Comparison of ENCODE assay signal across 2 cellular contexts in the genomic region with DNA sequence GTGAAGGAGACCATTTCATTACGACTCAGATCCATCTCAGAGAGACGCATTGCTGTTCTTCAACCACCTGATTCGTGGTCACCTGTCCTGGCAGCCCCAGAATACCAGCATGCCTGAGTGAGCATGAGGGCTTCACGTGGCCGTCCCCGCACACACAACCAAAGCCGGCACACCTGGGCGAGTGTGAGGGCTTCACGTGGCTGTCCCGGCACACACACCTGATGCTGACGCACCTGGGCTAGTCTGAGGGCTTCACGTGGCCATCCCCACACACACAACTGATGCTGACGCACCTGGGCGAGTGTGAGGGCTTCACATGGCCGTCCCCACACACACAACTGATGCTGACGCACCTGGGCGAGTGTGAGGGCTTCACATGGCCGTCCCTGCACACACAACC. TPM values are rescaled to one million over a fixed set of nuclear protein-coding genes. Genes with fewer than 3 reads are reported as not detected.
"Had no signal": no experiment of that assay in that cellular context is flagged by ENCODE, and none has a peak within 500 bp of the region (broad histone marks: within the 10 kb centered on the region; RNA-seq: fewer than 3 reads in every experiment).

No MANE protein-coding gene starts in this region.

RNA-seq across cellular contexts. Expression of gene DPYSL4, which starts 34.2 kb away (rescaled TPM):
- total RNA-seq: OCI-LY7, SJCRH30 had no signal
